18 cellular contexts compared by ENCODE assay signal in the genomic region with DNA sequence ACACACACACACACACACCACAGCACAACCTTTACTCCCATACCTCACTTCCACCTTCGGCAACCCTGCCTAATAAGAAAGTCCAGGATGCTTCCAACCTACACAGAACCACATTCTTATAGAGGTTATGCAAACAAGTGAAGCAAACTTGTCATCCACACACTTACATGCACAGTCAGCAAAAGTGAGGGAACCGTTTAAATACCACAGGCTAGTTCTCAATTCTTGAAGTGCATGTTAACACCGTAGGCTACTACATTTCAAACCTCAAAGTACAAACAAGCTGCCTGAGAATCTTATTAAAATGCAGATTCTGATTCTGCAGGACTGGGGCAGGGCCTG.
"Had no signal": no experiment of that assay in that cellular context is flagged by ENCODE, and none has a peak within 500 bp of the region (broad histone marks: within the 10 kb centered on the region; RNA-seq: fewer than 3 reads in every experiment).

No MANE protein-coding gene starts in this region.

- H3K27ac Mint-ChIP-seq: activated CD4-positive, alpha-beta memory T cell treated with anti-CD3 and anti-CD28 coated beads, Interleukin-2, amount 10 ng/mL, durations not matched to agents 7 days and 5 days; activated naive CD4-positive, alpha-beta T cell treated with anti-CD3 and anti-CD28 coated beads, Interleukin-2, amount 50 U/mL, for 72 hours; activated T-cell treated with anti-CD3 and anti-CD28 coated beads, Interleukin-2, amount 50 U/mL, for 24 hours; dendritic cell treated with granulocyte-macrophage colony-stimulating factor and Interleukin-4, amounts not matched to agents 40 ng/mL and 50 ng/mL, for 4 days; immature natural killer cell; naive B cell; neural progenitor cell; WTC11 had no signal

- H3K36me3 ChIP-seq: neural progenitor cell, stomach had no signal

- ATAC-seq: activated naive CD4-positive, alpha-beta T cell treated with anti-CD3 and anti-CD28 coated beads, Interleukin-2, amount 50 U/mL, for 72 hours had no signal

- H3K4me1 Mint-ChIP-seq: activated CD4-positive, alpha-beta memory T cell treated with anti-CD3 and anti-CD28 coated beads, Interleukin-2, amount 10 ng/mL, durations not matched to agents 7 days and 5 days; central memory CD8-positive, alpha-beta T cell; immature natural killer cell; naive B cell; neural progenitor cell had no signal

- H3K27ac ChIP-seq: neural progenitor cell, stomach, testis had no signal

- H2AFZ ChIP-seq: neural progenitor cell had no signal

- H3K36me3 Mint-ChIP-seq: activated naive CD4-positive, alpha-beta T cell treated with anti-CD3 and anti-CD28 coated beads, Interleukin-2, amount 50 U/mL, for 72 hours; immature natural killer cell; naive B cell; neural progenitor cell; WTC11 had no signal

- H3K4me1 ChIP-seq: neural progenitor cell, testis had no signal

- H3K9me3 Mint-ChIP-seq: activated CD4-positive, alpha-beta memory T cell treated with anti-CD3 and anti-CD28 coated beads, Interleukin-2, amount 10 ng/mL, durations not matched to agents 7 days and 5 days; activated naive CD4-positive, alpha-beta T cell treated with anti-CD3 and anti-CD28 coated beads, Interleukin-2, amount 50 U/mL, for 72 hours; activated T-cell treated with anti-CD3 and anti-CD28 coated beads, Interleukin-2, amount 50 U/mL, for 24 hours; central memory CD8-positive, alpha-beta T cell; dendritic cell treated with granulocyte-macrophage colony-stimulating factor and Interleukin-4, amounts not matched to agents 40 ng/mL and 50 ng/mL, for 4 days; immature natural killer cell; naive B cell; neural progenitor cell; WTC11 had no signal

- H3K9me3 ChIP-seq: stomach, testis had no signal

- DNase-seq: activated CD4-positive, alpha-beta memory T cell treated with anti-CD3 and anti-CD28 coated beads, Interleukin-2, amount 10 ng/mL, durations not matched to agents 7 days and 5 days; activated CD4-positive, alpha-beta T cell treated with anti-CD3 and anti-CD28 coated beads for 4 hours; activated effector memory CD4-positive, alpha-beta T cell treated with Interleukin-2 at 50 U/mL for 16 hours; activated T-cell treated with anti-CD3 and anti-CD28 coated beads, Interleukin-2, amount 50 U/mL, for 24 hours; effector memory CD4-positive, alpha-beta T cell; foreskin melanocyte; immature natural killer cell; naive B cell; stimulated activated CD4-positive, alpha-beta T cell treated with anti-CD3 and anti-CD28 coated beads, Interleukin-12 subunit alpha, Interleukin-12 subunit beta, amount 100 ng/mL, for 4 hours; stimulated activated CD4-positive, alpha-beta T cell treated with anti-CD3 and anti-CD28 coated beads, Interleukin-2, amount 100 ng/mL, for 24 hours; stomach; T-helper 2 cell; testis had no signal

- H3K27me3 Mint-ChIP-seq: dendritic cell treated with granulocyte-macrophage colony-stimulating factor and Interleukin-4, amounts not matched to agents 40 ng/mL and 50 ng/mL, for 4 days had no signal

- H3K9ac ChIP-seq: neural progenitor cell had no signal

- H3K4me3 Mint-ChIP-seq: activated CD4-positive, alpha-beta memory T cell treated with anti-CD3 and anti-CD28 coated beads, Interleukin-2, amount 10 ng/mL, durations not matched to agents 7 days and 5 days; activated T-cell treated with anti-CD3 and anti-CD28 coated beads, Interleukin-2, amount 50 U/mL, for 24 hours; central memory CD8-positive, alpha-beta T cell; dendritic cell treated with granulocyte-macrophage colony-stimulating factor and Interleukin-4, amounts not matched to agents 40 ng/mL and 50 ng/mL, for 4 days; immature natural killer cell; naive B cell; neural progenitor cell; WTC11 had no signal

- H3K27me3 ChIP-seq: testis had no signal

- H3K4me3 ChIP-seq: neural progenitor cell, stomach, testis had no signal

- H3K4me2 ChIP-seq: neural progenitor cell had no signal
